Comparison of ENCODE assay signal across 6 cellular contexts in the genomic region with DNA sequence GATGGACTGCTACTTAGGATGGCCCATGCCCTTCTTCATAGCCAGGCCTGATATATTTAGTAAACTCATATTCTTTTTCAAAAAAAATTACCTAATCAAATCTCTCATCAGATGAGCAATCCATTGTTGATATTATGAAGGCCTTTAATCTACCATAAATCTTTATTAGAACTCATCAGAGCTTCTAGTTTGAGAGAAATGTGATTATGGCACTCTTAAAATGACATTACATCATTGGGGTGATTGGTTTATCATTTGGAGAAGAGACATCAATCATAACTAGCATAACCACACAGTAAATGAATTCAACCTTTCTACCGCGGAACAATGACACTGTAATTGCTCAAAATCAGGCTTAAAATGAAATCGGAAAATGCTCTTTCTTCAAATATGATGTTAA.
"Had no signal": no experiment of that assay in that cellular context is flagged by ENCODE, and none has a peak within 500 bp of the region (broad histone marks: within the 10 kb centered on the region; RNA-seq: fewer than 3 reads in every experiment).

No MANE protein-coding gene starts in this region.

- H3K27ac Mint-ChIP-seq: GM23338, H9 had no signal

- DNase-seq: H9, HCEC 1CT, IMR-90, KG1 had no signal

- ATAC-seq: GM23338, K562 had no signal

- H3K4me1 Mint-ChIP-seq: GM23338, H9 had no signal

- H3K9me3 Mint-ChIP-seq: GM23338 had no signal

- H3K4me3 Mint-ChIP-seq: GM23338, H9 had no signal
